8 cellular contexts compared by ENCODE assay signal in the genomic region with DNA sequence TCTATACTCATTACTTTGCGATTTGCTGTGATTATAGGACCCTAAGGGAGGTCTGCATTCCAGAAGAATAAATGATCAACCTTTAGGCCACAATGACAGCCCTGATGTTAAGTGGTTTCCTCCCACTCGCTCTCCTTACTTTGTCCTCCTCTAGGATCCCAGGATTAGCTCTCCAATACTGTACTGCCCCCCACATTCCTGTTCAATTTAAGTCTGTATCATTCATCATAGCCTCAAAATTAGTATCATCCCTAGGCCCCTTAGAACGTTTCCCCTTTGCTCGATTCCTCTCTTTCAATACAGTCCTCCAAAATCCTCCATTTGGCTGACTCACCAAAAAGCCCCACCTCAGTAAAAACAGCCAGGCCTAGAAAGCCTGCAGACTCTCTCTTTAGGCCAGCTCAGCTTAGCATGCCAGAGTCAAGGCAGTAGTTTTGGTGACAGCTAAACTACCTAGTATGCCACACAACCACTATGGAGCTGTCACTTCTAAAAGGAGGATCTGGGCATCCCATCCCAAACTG. TPM values are rescaled to one million over a fixed set of nuclear protein-coding genes. Genes with fewer than 3 reads are reported as not detected.
DNase-seq lines count a peak whose midpoint lies in the region; ATAC-seq and TF ChIP-seq lines count a peak whose summit lies in the region.

No MANE protein-coding gene starts in this region.

- TF ChIP-seq CTCF in adrenal gland (IDR thresholded peaks at IDR 0.05) (no peak), gastrocnemius medialis (IDR thresholded peaks at IDR 0.05 in 4 of 5, conservative IDR thresholded peaks at IDR 0.05 in 1 of 5) (no peak)

- DNase-seq in ELR (ENCODE audit: low read depth) (peak; percentile 97), adrenal gland (peak in 1 of 7 donors; percentile 35), myocyte (ENCODE audit: low read depth) (peak; percentile 40), aorta (no peak), gastrocnemius medialis (no peak), retina (no peak)

- H3K4me3 ChIP-seq in adrenal gland: no peak overlapping the region
- no peak overlapping the region for H3K4me3 ChIP-seq in aorta (ENCODE audit: low read length in 2 of 2)
- H3K4me3 ChIP-seq in gastrocnemius medialis: no peak overlapping the region

- H3K9me3 ChIP-seq in adrenal gland (replicated peaks in 1 of 3) (no peaks in the 10 kb centered on the region), aorta (ENCODE audit: control insufficient read depth, low read length) (no peaks in the 10 kb centered on the region), gastrocnemius medialis (no peaks in the 10 kb centered on the region)

- intact Hi-C loops in adrenal gland (cut with DNase I): no loop called here
- intact Hi-C loops in aorta (cut with DNase I): no loop called here
- intact Hi-C loops in gastrocnemius medialis (cut with DNase I; ENCODE audit: low total_unique reads): no loop called here

- H3K27me3 ChIP-seq in adrenal gland: no peaks in the 10 kb centered on the region
- no peaks in the 10 kb centered on the region for H3K27me3 ChIP-seq in aorta (ENCODE audit: control insufficient read depth in 1 of 2, insufficient read depth in 2 of 2, low read length in 1 of 2)
- no peaks in the 10 kb centered on the region for H3K27me3 ChIP-seq in gastrocnemius medialis

- ATAC-seq in HG03558 (IDR thresholded peaks at IDR 0.05; ENCODE audit: extremely low read depth, unreplicated experiment) (peak; percentile 36), aorta (ENCODE audit: low FRiP score) (no peak), gastrocnemius medialis (no peak), GM18519 (IDR thresholded peaks at IDR 0.05; ENCODE audit: low FRiP score, unreplicated experiment) (no peak)

- in situ Hi-C loops in gastrocnemius medialis (cut with MboI; ENCODE audit: low sequenced_read_pairs in 4 of 4): no loop called here

- H3K4me1 ChIP-seq in adrenal gland (replicated peaks in 1 of 2) (peaks cover 14 to 65% of the 10 kb centered on the region in 2 donors), aorta (ENCODE audit: control insufficient read depth in 1 of 2, insufficient read depth in 2 of 2, low read length in 2 of 2) (peaks cover under 1 to 4% of the 10 kb centered on the region in 2 donors), gastrocnemius medialis (peaks cover 4 to 18% of the 10 kb centered on the region in 2 donors)

- TF ChIP-seq POLR2A in adrenal gland (IDR thresholded peaks at IDR 0.05): no peak
- TF ChIP-seq POLR2A in gastrocnemius medialis (IDR thresholded peaks at IDR 0.05): no peak

- WGBS in adrenal gland, 4 donors: 56 to 64% (median 61%) methylated on average over 4 of the region's 4 CpGs
- WGBS in aorta, 2 donors: 58 to 59% methylated on average over 4 of the region's 4 CpGs

- H3K36me3 ChIP-seq in adrenal gland (replicated peaks in 1 of 2) (peaks cover 0 to 8% of the 10 kb centered on the region in 2 donors), aorta (ENCODE audit: control insufficient read depth in 1 of 2, insufficient read depth in 2 of 2, low read length in 1 of 2) (peaks cover 0 to 2% of the 10 kb centered on the region in 2 donors), gastrocnemius medialis (no peaks in the 10 kb centered on the region)

- H3K27ac ChIP-seq in adrenal gland (peak overlapping the region in 3 of 5 donors; percentile 28 to 42 (median 31)), aorta (ENCODE audit: low read depth in 1 of 2, low read length in 2 of 2) (no peak overlapping the region), gastrocnemius medialis (no peak overlapping the region)

RNA-seq across cellular contexts. Expression of a gene that starts 24.4 kb away (rescaled TPM):
- total RNA-seq in adrenal gland (100 to 1,000 TPM in 3 of 8 donors, 10 to 100 TPM in 5; 65.2 to 138 (median 76.7) TPM), myocyte (20.3 and 24.2 TPM in 2 replicates), aorta (10 to 100 TPM; 44.8 to 67.8 TPM), gastrocnemius medialis (10 to 100 TPM in 2 of 4 donors, 1 to 10 TPM in 2; 6.7 to 20.8 (median 9.7) TPM)
- polyA plus RNA-seq in adrenal gland (10 to 100 TPM; 20.2 to 72.0 (median 22.5) TPM), aorta (10 to 100 TPM; 17.9 to 44.2 TPM)
- 47.5 TPM for polyA plus RNA-seq in myocyte (2012)

Comparison
In these comparisons a context has a peak if more than half of its experiments do, and no peak if none do; other contexts are left out.
1. DNase-seq: peak in ELR (single experiment) and myocyte (single experiment); none in aorta (0 of 2), gastrocnemius medialis (0 of 2) and retina (single experiment).
2. H3K27ac ChIP-seq: peak in adrenal gland (3 of 5); none in aorta (0 of 2) and gastrocnemius medialis (0 of 4).